ENCODE assay signal across 1 cellular context in genomic region chr5:179610109-179610902, GRCh38.
TF ChIP-seq lines count a peak whose summit lies in the region.

No MANE protein-coding gene starts in this region.

TF ChIP-seq in SK-N-SH treated with all-trans-retinoic acid at 6 μM for 48 hours, 23 proteins besides CTCF, POLR2A, EP300 and RAD21 (continued from another document):
- TF ChIP-seq ZNF565 (CRISPR knock-in tag; conservative IDR thresholded peaks at IDR 0.05; ENCODE audit: low read depth): no peak
- TF ChIP-seq ZFP30 (CRISPR knock-in tag; IDR thresholded peaks at IDR 0.05): no peak
- no peak for TF ChIP-seq ISL1 (CRISPR knock-in tag; IDR thresholded peaks at IDR 0.05)
- TF ChIP-seq OSR1 (CRISPR knock-in tag; IDR thresholded peaks at IDR 0.05): no peak
- TF ChIP-seq ZNF70 (CRISPR knock-in tag; IDR thresholded peaks at IDR 0.05): no peak
- no peak for TF ChIP-seq CSDC2 (CRISPR knock-in tag; IDR thresholded peaks at IDR 0.05)
TF ChIP-seq in SK-N-SH treated with all-trans-retinoic acid at 6 μM for 48 hours: peak in this region for 0.
